Comparison of ENCODE assay signal across 1 cellular context in genomic region chr9:98255578-98256296, GRCh38.
TF ChIP-seq lines count a peak whose summit lies in the region.

Gene TBC1D2 (minus strand): TSS chr9:98255649. CDS start chr9:98255541, 108 bp downstream.

TF ChIP-seq in K562, 482 proteins besides CTCF, POLR2A, EP300 and RAD21 (continued from another document and continues in another):
- TF ChIP-seq ZNF778 (CRISPR knock-in tag; IDR thresholded peaks at IDR 0.05) (no peak), MTF1 (CRISPR knock-in tag; IDR thresholded peaks at IDR 0.05; ENCODE audit: borderline replicate concordance) (no peak), PHB (CRISPR knock-in tag; IDR thresholded peaks at IDR 0.05) (no peak), ELF1 (tag; IDR thresholded peaks at IDR 0.05) (peak; percentile 98), TCF3 (CRISPR knock-in tag; IDR thresholded peaks at IDR 0.05) (no peak), KLF1 (tag; IDR thresholded peaks at IDR 0.05) (peak; percentile 77; the same call in 1 of the 2 replicates), ARID2 (IDR thresholded peaks at IDR 0.05) (no peak), COPS2 (conservative IDR thresholded peaks at IDR 0.05) (no peak), GATAD2A (IDR thresholded peaks at IDR 0.05) (0 out of 2 replicates have a peak, but pooled peaks have one; percentile 26), ARHGAP35 (IDR thresholded peaks at IDR 0.05; ENCODE audit: partially characterized antibody) (no peak), PYGO2 (tag; IDR thresholded peaks at IDR 0.05) (no peak), ZNF224 (CRISPR knock-in tag; IDR thresholded peaks at IDR 0.05) (no peak), SIX5 (IDR thresholded peaks at IDR 0.05; ENCODE audit: borderline replicate concordance in 1 of 2, insufficient read depth in 1 of 2, low read depth in 1 of 2, low read length in 2 of 2) (peak; percentile 13 to 41; a peak in 2 of 4 replicates), HOXB6 (CRISPR knock-in tag; IDR thresholded peaks at IDR 0.05; ENCODE audit: borderline replicate concordance) (no peak), BRD9 (IDR thresholded peaks at IDR 0.05; ENCODE audit: low read depth, partially characterized antibody) (peak; percentile 22), SRSF7 (optimal IDR thresholded peaks at IDR 0.05; ENCODE audit: low read depth, low read length) (no peak), NFXL1 (CRISPR knock-in tag; IDR thresholded peaks at IDR 0.05) (no peak), TAL1 (IDR thresholded peaks at IDR 0.05) (no peak), ZNF316 (IDR thresholded peaks at IDR 0.05) (no peak), BHLHE40 (IDR thresholded peaks at IDR 0.05; ENCODE audit: low read length) (no peak), KDM1A (IDR thresholded peaks at IDR 0.05) (no peak), SAFB (IDR thresholded peaks at IDR 0.05; ENCODE audit: borderline replicate concordance, low read depth, low read length) (peak; percentile 18; the same call in 1 of the 2 replicates), RHOXF2B (CRISPR knock-in tag; conservative IDR thresholded peaks at IDR 0.05) (no peak), MCM7 (IDR thresholded peaks at IDR 0.05) (no peak), XRCC5 (IDR thresholded peaks at IDR 0.05; ENCODE audit: low read depth, low read length) (peak; percentile 14; the same call in 1 of the 2 replicates), ZNF445 (CRISPR knock-in tag; IDR thresholded peaks at IDR 0.05; ENCODE audit: low read depth) (no peak), EWSR1 (IDR thresholded peaks at IDR 0.05; ENCODE audit: borderline replicate concordance, low read depth, partially characterized antibody) (no peak), RBM34 (IDR thresholded peaks at IDR 0.05; ENCODE audit: borderline replicate concordance, insufficient read depth, low read length) (no peak; the same call in 1 of the 2 replicates), RBM25 (IDR thresholded peaks at IDR 0.05; ENCODE audit: low read depth, low read length, severe bottlenecking) (no peak), HMG20B (CRISPR knock-in tag; IDR thresholded peaks at IDR 0.05) (no peak), NFATC3 (IDR thresholded peaks at IDR 0.05) (no peak), GATA2 (CRISPR knock-in tag; IDR thresholded peaks at IDR 0.05) (no peak), CHD2 (IDR thresholded peaks at IDR 0.05; ENCODE audit: low read depth, low read length) (no peak), ZNF512 (tag; IDR thresholded peaks at IDR 0.05) (no peak), MNT (conservative IDR thresholded peaks at IDR 0.05) (peak; percentile 93 to 95), PHF21A (IDR thresholded peaks at IDR 0.05; ENCODE audit: borderline replicate concordance, low read depth) (no peak), RFX5 (IDR thresholded peaks at IDR 0.05; ENCODE audit: low read depth, low read length) (no peak), MTA3 (IDR thresholded peaks at IDR 0.05; ENCODE audit: borderline replicate concordance) (peak; percentile 94), ZNF507 (tag; conservative IDR thresholded peaks at IDR 0.05) (no peak), JUN (IDR thresholded peaks at IDR 0.05; ENCODE audit: borderline replicate concordance, low read depth, low read length) (no peak), JUN (CRISPR knock-in tag; IDR thresholded peaks at IDR 0.05; ENCODE audit: borderline replicate concordance) (no peak), GTF2F1 (IDR thresholded peaks at IDR 0.05; ENCODE audit: low read depth, low read length) (no peak), TGIF2 (CRISPR knock-in tag; IDR thresholded peaks at IDR 0.05) (no peak; the same call in 1 of the 2 replicates), ZBED1 (IDR thresholded peaks at IDR 0.05) (no peak), GTF3C2 (IDR thresholded peaks at IDR 0.05; ENCODE audit: borderline replicate concordance, extremely low read depth, insufficient read length) (no peak), ZNF444 (CRISPR knock-in tag; IDR thresholded peaks at IDR 0.05) (no peak), SIN3A (IDR thresholded peaks at IDR 0.05; ENCODE audit: borderline replicate concordance in 2 of 2, control insufficient read depth in 1 of 2, low read depth in 2 of 2, low read length in 2 of 2) (peak; percentile 50 to 68; a peak in 2 of 4 replicates), ZNF184 (CRISPR knock-in tag; IDR thresholded peaks at IDR 0.05) (no peak), BRD4 (IDR thresholded peaks at IDR 0.05) (no peak; the same call in 1 of the 2 replicates), TRIM28 (IDR thresholded peaks at IDR 0.05) (no peak; the same call in 1 of the 2 replicates), BCOR (IDR thresholded peaks at IDR 0.05) (no peak), CTCFL (IDR thresholded peaks at IDR 0.05; ENCODE audit: borderline replicate concordance, insufficient read depth, low read depth, low read length, poor library complexity, severe bottlenecking) (no peak), ILF3 (IDR thresholded peaks at IDR 0.05; ENCODE audit: borderline replicate concordance) (no peak), OTX1 (CRISPR knock-in tag; IDR thresholded peaks at IDR 0.05) (no peak), KLF10 (CRISPR knock-in tag; IDR thresholded peaks at IDR 0.05) (no peak), SFPQ (IDR thresholded peaks at IDR 0.05; ENCODE audit: low read depth, low read length) (no peak)
- TF ChIP-seq, protein P1, sequence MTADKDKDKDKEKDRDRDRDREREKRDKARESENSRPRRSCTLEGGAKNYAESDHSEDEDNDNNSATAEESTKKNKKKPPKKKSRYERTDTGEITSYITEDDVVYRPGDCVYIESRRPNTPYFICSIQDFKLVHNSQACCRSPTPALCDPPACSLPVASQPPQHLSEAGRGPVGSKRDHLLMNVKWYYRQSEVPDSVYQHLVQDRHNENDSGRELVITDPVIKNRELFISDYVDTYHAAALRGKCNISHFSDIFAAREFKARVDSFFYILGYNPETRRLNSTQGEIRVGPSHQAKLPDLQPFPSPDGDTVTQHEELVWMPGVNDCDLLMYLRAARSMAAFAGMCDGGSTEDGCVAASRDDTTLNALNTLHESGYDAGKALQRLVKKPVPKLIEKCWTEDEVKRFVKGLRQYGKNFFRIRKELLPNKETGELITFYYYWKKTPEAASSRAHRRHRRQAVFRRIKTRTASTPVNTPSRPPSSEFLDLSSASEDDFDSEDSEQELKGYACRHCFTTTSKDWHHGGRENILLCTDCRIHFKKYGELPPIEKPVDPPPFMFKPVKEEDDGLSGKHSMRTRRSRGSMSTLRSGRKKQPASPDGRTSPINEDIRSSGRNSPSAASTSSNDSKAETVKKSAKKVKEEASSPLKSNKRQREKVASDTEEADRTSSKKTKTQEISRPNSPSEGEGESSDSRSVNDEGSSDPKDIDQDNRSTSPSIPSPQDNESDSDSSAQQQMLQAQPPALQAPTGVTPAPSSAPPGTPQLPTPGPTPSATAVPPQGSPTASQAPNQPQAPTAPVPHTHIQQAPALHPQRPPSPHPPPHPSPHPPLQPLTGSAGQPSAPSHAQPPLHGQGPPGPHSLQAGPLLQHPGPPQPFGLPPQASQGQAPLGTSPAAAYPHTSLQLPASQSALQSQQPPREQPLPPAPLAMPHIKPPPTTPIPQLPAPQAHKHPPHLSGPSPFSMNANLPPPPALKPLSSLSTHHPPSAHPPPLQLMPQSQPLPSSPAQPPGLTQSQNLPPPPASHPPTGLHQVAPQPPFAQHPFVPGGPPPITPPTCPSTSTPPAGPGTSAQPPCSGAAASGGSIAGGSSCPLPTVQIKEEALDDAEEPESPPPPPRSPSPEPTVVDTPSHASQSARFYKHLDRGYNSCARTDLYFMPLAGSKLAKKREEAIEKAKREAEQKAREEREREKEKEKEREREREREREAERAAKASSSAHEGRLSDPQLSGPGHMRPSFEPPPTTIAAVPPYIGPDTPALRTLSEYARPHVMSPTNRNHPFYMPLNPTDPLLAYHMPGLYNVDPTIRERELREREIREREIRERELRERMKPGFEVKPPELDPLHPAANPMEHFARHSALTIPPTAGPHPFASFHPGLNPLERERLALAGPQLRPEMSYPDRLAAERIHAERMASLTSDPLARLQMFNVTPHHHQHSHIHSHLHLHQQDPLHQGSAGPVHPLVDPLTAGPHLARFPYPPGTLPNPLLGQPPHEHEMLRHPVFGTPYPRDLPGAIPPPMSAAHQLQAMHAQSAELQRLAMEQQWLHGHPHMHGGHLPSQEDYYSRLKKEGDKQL (CRISPR knock-in tag; IDR thresholded peaks at IDR 0.05; ENCODE audit: borderline replicate concordance): no peak
- TF ChIP-seq, protein P2, sequence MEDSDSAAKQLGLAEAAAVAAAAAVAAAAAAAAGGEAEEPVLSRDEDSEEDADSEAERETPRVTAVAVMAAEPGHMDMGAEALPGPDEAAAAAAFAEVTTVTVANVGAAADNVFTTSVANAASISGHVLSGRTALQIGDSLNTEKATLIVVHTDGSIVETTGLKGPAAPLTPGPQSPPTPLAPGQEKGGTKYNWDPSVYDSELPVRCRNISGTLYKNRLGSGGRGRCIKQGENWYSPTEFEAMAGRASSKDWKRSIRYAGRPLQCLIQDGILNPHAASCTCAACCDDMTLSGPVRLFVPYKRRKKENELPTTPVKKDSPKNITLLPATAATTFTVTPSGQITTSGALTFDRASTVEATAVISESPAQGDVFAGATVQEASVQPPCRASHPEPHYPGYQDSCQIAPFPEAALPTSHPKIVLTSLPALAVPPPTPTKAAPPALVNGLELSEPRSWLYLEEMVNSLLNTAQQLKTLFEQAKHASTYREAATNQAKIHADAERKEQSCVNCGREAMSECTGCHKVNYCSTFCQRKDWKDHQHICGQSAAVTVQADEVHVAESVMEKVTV (CRISPR knock-in tag; IDR thresholded peaks at IDR 0.05): no peak
- TF ChIP-seq, protein P3, sequence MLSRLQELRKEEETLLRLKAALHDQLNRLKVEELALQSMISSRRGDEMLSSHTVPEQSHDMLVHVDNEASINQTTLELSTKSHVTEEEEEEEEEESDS (CRISPR knock-in tag; IDR thresholded peaks at IDR 0.05): no peak
